In the genomic region with DNA sequence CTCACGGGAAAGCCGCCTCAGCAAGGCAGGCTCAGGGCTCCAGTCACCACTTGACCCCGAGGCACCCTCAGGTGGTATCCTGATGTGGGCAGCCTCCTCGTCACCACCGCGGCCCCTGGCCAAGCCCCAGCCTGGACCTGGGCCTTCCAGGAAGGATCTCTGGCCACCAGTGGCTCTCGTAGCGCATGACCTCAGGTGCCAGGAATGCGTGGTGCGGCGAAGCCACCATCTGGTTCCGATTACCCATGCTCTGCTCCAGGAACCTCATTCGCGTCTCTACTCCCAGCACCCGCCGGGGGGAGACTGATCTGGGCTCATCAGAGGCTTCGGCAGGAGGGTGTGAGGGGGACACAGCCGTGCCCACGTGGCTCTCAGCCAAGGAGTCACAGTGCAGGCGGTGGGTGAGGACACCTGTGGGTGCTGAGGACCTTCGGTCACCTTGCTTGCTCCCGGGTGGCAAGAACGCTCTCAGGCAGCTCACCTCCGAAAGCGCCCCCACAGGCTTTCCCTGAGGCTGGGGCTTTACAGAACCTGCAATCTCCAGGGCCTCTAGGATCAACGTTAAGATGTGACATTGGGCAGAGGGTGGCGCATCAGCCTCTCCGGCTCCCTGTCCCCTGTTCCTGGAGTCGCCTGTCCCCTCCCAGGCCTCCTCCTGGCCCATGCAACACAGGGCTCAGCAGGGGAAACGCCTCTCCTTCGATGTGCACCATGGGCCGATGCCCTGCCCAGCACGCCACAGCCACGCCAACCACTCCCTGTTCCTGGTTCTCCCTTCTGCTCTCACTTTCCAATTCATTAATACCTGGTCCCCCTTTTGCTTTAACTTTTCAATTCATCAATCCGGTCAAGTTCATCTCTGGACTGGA, we compare ENCODE assay signal across 12 cellular contexts. TPM values are rescaled to one million over a fixed set of nuclear protein-coding genes. Genes with fewer than 3 reads are reported as not detected.
DNase-seq lines count a peak whose midpoint lies in the region; ATAC-seq, FAIRE-seq and TF ChIP-seq lines count a peak whose summit lies in the region.
"Had no signal": no experiment of that assay in that cellular context is flagged by ENCODE, and none has a peak within 500 bp of the region (broad histone marks: within the 10 kb centered on the region; RNA-seq: fewer than 3 reads in every experiment).

No MANE protein-coding gene starts in this region.

- peaks cover 4% of the 10 kb centered on the region for H3K36me3 Mint-ChIP-seq in activated naive CD8-positive, alpha-beta T cell treated with anti-CD3 and anti-CD28 coated beads, Interleukin-2, amount 50 U/mL, for 24 hours (ENCODE audit: low read depth)

- CTCF ChIA-PET in HepG2 (lab: Yijun Ruan, JAX; ENCODE audit: low intra/inter-chr PET ratio, low total read pairs), result no interaction called here

- no peaks in the 10 kb centered on the region for H3K27me3 Mint-ChIP-seq in activated naive CD8-positive, alpha-beta T cell treated with anti-CD3 and anti-CD28 coated beads, Interleukin-2, amount 50 U/mL, for 24 hours
- H3K27me3 Mint-ChIP-seq: T-cell had no signal

- H3K9me3 Mint-ChIP-seq in activated naive CD8-positive, alpha-beta T cell treated with anti-CD3 and anti-CD28 coated beads, Interleukin-2, amount 50 U/mL, for 24 hours, result no peaks in the 10 kb centered on the region
- H3K9me3 Mint-ChIP-seq: neural crest cell, T-cell had no signal

- DNase-seq in right lobe of liver (peak in 2 of 3 donors; percentile 15 to 47), HepG2 (ENCODE audit: low spot score) (no peak), brain pericyte (ENCODE audit: low read depth, low spot score) (peak; percentile 64), kidney (peak; percentile 61), SKM-1 treated with dmso at 0.1 percent for 144 hours (lab: John Stamatoyannopoulos, UW; ENCODE audit: unreplicated experiment) (no peak), UCSD-AML1 (lab: John Stamatoyannopoulos, UW; ENCODE audit: unreplicated experiment) (no peak), Peyer's patch (no peak)
- no peak for DNase-seq in activated naive CD8-positive, alpha-beta T cell treated with anti-CD3 and anti-CD28 coated beads, Interleukin-2, amount 50 U/mL, for 24 hours
- DNase-seq: ACHN, anterior cingulate cortex, T-cell had no signal

- TF ChIP-seq CTCF in right lobe of liver (IDR thresholded peaks at IDR 0.05) (no peak), HepG2 (CRISPR knock-in tag; IDR thresholded peaks at IDR 0.05) (no peak), kidney (IDR thresholded peaks at IDR 0.05; ENCODE audit: borderline replicate concordance, extremely low read depth, insufficient read depth) (no peak), Peyer's patch (IDR thresholded peaks at IDR 0.05) (no peak)

- no peaks in the 10 kb centered on the region for H4K20me1 ChIP-seq in HepG2 (ENCODE audit: insufficient read depth, low read length)

- in situ Hi-C loops in HepG2 (cut with HindIII; ENCODE audit: extremely low pct_ligation_motif_present, low pct_unique_long_range_greater_than_20kb), result no loop called here

- H3K36me3 ChIP-seq in right lobe of liver, result no peaks in the 10 kb centered on the region
- H3K36me3 ChIP-seq in HepG2 (replicated peaks in 1 of 2; ENCODE audit: control insufficient read depth in 1 of 2, insufficient read depth in 2 of 2, low read length in 2 of 2), result no peaks in the 10 kb centered on the region
- no peaks in the 10 kb centered on the region for H3K36me3 ChIP-seq in kidney (ENCODE audit: control insufficient read depth in 1 of 2, insufficient read depth in 2 of 2, low read length in 2 of 2)
- no peaks in the 10 kb centered on the region for H3K36me3 ChIP-seq in Peyer's patch

- no peak for FAIRE-seq in HepG2 (lab: Jason Lieb, UNC)
- no peak for FAIRE-seq in kidney (lab: Jason Lieb, UNC)

- H3K4me1 Mint-ChIP-seq in activated naive CD8-positive, alpha-beta T cell treated with anti-CD3 and anti-CD28 coated beads, Interleukin-2, amount 50 U/mL, for 24 hours, result peaks cover 5% of the 10 kb centered on the region

- no peaks in the 10 kb centered on the region for H3K4me1 ChIP-seq in right lobe of liver
- H3K4me1 ChIP-seq in HepG2 (ENCODE audit: insufficient read depth, low read length), result no peaks in the 10 kb centered on the region
- H3K4me1 ChIP-seq in kidney (ENCODE audit: control insufficient read depth in 1 of 2, insufficient read depth in 1 of 2, low read depth in 1 of 2, low read length in 2 of 2), result no peaks in the 10 kb centered on the region
- no peaks in the 10 kb centered on the region for H3K4me1 ChIP-seq in Peyer's patch

- no peak for TF ChIP-seq RAD21 in HepG2 (CRISPR knock-in tag; IDR thresholded peaks at IDR 0.05)

- intact Hi-C loops in right lobe of liver (cut with DNase I), result no loop called here
- intact Hi-C loops in HepG2 (cut with micrococcal nuclease; ENCODE audit: unreplicated experiment), result loop anchor here (2.0 kb wide), 1 partner anchor 69 kb away; no protein-coding TSS in a partner anchor
- intact Hi-C loops in kidney (cut with DNase I), result no loop called here

- WGBS in right lobe of liver (ENCODE audit: insufficient coverage, low coverage, low lambda C conversion rate, missing lambda C conversion rate), result 100% methylated on average over 3 of the region's 35 CpGs
- 95% methylated on average over 16 of the region's 35 CpGs for WGBS in HepG2 (ENCODE audit: low lambda C conversion rate)

- no peaks in the 10 kb centered on the region for H3K27me3 ChIP-seq in right lobe of liver
- H3K27me3 ChIP-seq in HepG2 (ENCODE audit: control insufficient read depth in 1 of 2, insufficient read depth in 2 of 2, low read length in 2 of 2), result no peaks in the 10 kb centered on the region
- H3K27me3 ChIP-seq in Peyer's patch, result no peaks in the 10 kb centered on the region

- TF ChIP-seq EP300 in HepG2 (IDR thresholded peaks at IDR 0.05; ENCODE audit: low read depth in 2 of 2, low read length in 2 of 2), result no peak
- no peak for TF ChIP-seq EP300 in HepG2 (CRISPR knock-in tag; IDR thresholded peaks at IDR 0.05; ENCODE audit: borderline replicate concordance)

- no peak overlapping the region for H3K27ac ChIP-seq in right lobe of liver
- H3K27ac ChIP-seq in HepG2 (ENCODE audit: extremely low read length, insufficient read depth, low read length), result no peak overlapping the region
- H3K27ac ChIP-seq in kidney (ENCODE audit: low read depth in 2 of 2, low read length in 2 of 2), result no peak overlapping the region
- no peak overlapping the region for H3K27ac ChIP-seq in Peyer's patch

- ATAC-seq in right lobe of liver (no peak), HepG2 (no peak)
- no peak for ATAC-seq in activated naive CD8-positive, alpha-beta T cell treated with anti-CD3 and anti-CD28 coated beads, Interleukin-2, amount 50 U/mL, for 24 hours
- ATAC-seq: T-cell had no signal

- H3K9ac ChIP-seq in HepG2 (ENCODE audit: insufficient read depth, low read depth, low read length) (no peak overlapping the region), kidney (ENCODE audit: low read length in 2 of 2) (no peak overlapping the region)

- no peak overlapping the region for H3K4me3 Mint-ChIP-seq in activated naive CD8-positive, alpha-beta T cell treated with anti-CD3 and anti-CD28 coated beads, Interleukin-2, amount 50 U/mL, for 24 hours
- H3K4me3 Mint-ChIP-seq: neural crest cell, T-cell had no signal

- no peak overlapping the region for H2AFZ ChIP-seq in HepG2 (ENCODE audit: low read length)

- TF ChIP-seq POLR2A in right lobe of liver (IDR thresholded peaks at IDR 0.05) (no peak), HepG2 (IDR thresholded peaks at IDR 0.05; ENCODE audit: insufficient read depth in 1 of 2, low read depth in 2 of 2, low read length in 2 of 2) (no peak), Peyer's patch (IDR thresholded peaks at IDR 0.05) (no peak)

- no TSS peak for BruUV-seq in HepG2 (replicated peaks; lab: Mats Ljungman, UMichigan)

- H3K4me3 ChIP-seq in right lobe of liver (no peak overlapping the region), HepG2 (replicated peaks in 1 of 3; ENCODE audit: insufficient read depth in 1 of 3, low read depth in 2 of 3, low read length in 3 of 3) (no peak overlapping the region), kidney (ENCODE audit: low read length in 2 of 2) (no peak overlapping the region), Peyer's patch (no peak overlapping the region)

- POLR2A ChIA-PET in HepG2 (lab: Yijun Ruan, JAX), result no interaction called here

- H3K4me2 ChIP-seq in HepG2 (ENCODE audit: low read depth, low read length), result no peak overlapping the region

- no peaks in the 10 kb centered on the region for H3K79me2 ChIP-seq in HepG2 (ENCODE audit: insufficient read depth, low read length)

- H3K27ac Mint-ChIP-seq in activated naive CD8-positive, alpha-beta T cell treated with anti-CD3 and anti-CD28 coated beads, Interleukin-2, amount 50 U/mL, for 24 hours, result no peak overlapping the region
- H3K27ac Mint-ChIP-seq: T-cell had no signal

- H3K9me3 ChIP-seq in right lobe of liver (no peaks in the 10 kb centered on the region), HepG2 (ENCODE audit: low read length) (no peaks in the 10 kb centered on the region), kidney (ENCODE audit: control insufficient read depth in 1 of 2, low read length in 2 of 2) (no peaks in the 10 kb centered on the region), Peyer's patch (no peaks in the 10 kb centered on the region)

RNA-seq across cellular contexts. Expression of gene TBX1, which starts 39.0 kb away (rescaled TPM):
- total RNA-seq in right lobe of liver, result under 1 TPM in 4 of 6 experiments, not detected in 2; 0.24 to 0.37 (median 0.30) TPM
- total RNA-seq in HepG2 (2016; rRNA removed; fragmentation: Illumina TruSeq; extraction: Trizol), result not detected in 2 replicates
- total RNA-seq in HepG2 (2016; cell fraction: cytosol; rRNA removed; fragmentation: Illumina TruSeq; extraction: Trizol; ENCODE audit: low read depth), result not detected in 2 replicates
- not detected in 2 replicates for total RNA-seq in HepG2 (2016; cell fraction: insoluble cytoplasmic fraction; rRNA removed; fragmentation: Illumina TruSeq; extraction: Trizol)
- not detected in 2 replicates for total RNA-seq in HepG2 (2016; cell fraction: membrane; rRNA removed; fragmentation: Illumina TruSeq; extraction: Trizol)
- not detected in 2 replicates for total RNA-seq in HepG2 (2016; cell fraction: nucleus; rRNA removed; fragmentation: Illumina TruSeq; extraction: Trizol)
- not detected in 2 replicates for polyA plus RNA-seq in HepG2 (2011; rRNA removed)
- polyA plus RNA-seq in HepG2 (2011; cell fraction: cytosol; rRNA removed), result 0.03 TPM in 1 of 2 replicates, not detected in the other
- polyA plus RNA-seq in HepG2 (2011; cell fraction: nucleus; rRNA removed), result 0.23 TPM in 1 of 2 replicates, not detected in the other
- not detected in 2 replicates for polyA plus RNA-seq in HepG2 (2012)
- not detected in 2 replicates for polyA plus RNA-seq in HepG2 (2016; cell fraction: cytosol; fragmentation: Illumina TruSeq; extraction: Trizol; ENCODE audit: low read depth)
- not detected in 2 replicates for polyA plus RNA-seq in HepG2 (2016; cell fraction: insoluble cytoplasmic fraction; fragmentation: Illumina TruSeq; extraction: Trizol; ENCODE audit: low read depth)
- 0.08 TPM in 1 of 2 replicates, not detected in the other for polyA plus RNA-seq in HepG2 (2016; cell fraction: membrane; fragmentation: Illumina TruSeq; extraction: Trizol; ENCODE audit: low read depth)
- polyA plus RNA-seq in HepG2 (2016; cell fraction: nucleus; fragmentation: Illumina TruSeq; extraction: Trizol; ENCODE audit: insufficient read depth, low read depth), result not detected in 2 replicates
- polyA minus RNA-seq in HepG2 (2011; rRNA and poly(A)+ RNA removed; ENCODE audit: low replicate concordance), result not detected in 2 replicates
- not detected in 2 replicates for polyA minus RNA-seq in HepG2 (2011; cell fraction: cytosol; rRNA and poly(A)+ RNA removed)
- not detected in 2 replicates for polyA minus RNA-seq in HepG2 (2011; cell fraction: nucleus; rRNA and poly(A)+ RNA removed)
- 5.5 TPM for total RNA-seq in kidney
- 0.45 TPM for polyA plus RNA-seq in kidney (ENCODE audit: insufficient read depth, low read depth, low replicate concordance)
- total RNA-seq in Peyer's patch, result 1 to 10 TPM in 2 of 4 donors, under 1 TPM in 1, not detected in 1; 0.70 to 4.1 (median 1.1) TPM
- total RNA-seq: neural crest cell had no signal

RNA-seq across cellular contexts. Expression of gene GNB1L, which starts 55.1 kb away (rescaled TPM):
- 1 to 10 TPM; 1.4 to 3.2 (median 2.7) TPM for total RNA-seq in right lobe of liver
- total RNA-seq in HepG2 (2016; rRNA removed; fragmentation: Illumina TruSeq; extraction: Trizol), result 7.4 and 7.7 TPM in 2 replicates
- 2.1 and 3.2 TPM in 2 replicates for total RNA-seq in HepG2 (2016; cell fraction: cytosol; rRNA removed; fragmentation: Illumina TruSeq; extraction: Trizol; ENCODE audit: low read depth)
- 7.8 and 8.7 TPM in 2 replicates for total RNA-seq in HepG2 (2016; cell fraction: insoluble cytoplasmic fraction; rRNA removed; fragmentation: Illumina TruSeq; extraction: Trizol)
- total RNA-seq in HepG2 (2016; cell fraction: membrane; rRNA removed; fragmentation: Illumina TruSeq; extraction: Trizol), result 4.1 and 4.4 TPM in 2 replicates
- 4.8 and 5.3 TPM in 2 replicates for total RNA-seq in HepG2 (2016; cell fraction: nucleus; rRNA removed; fragmentation: Illumina TruSeq; extraction: Trizol)
- polyA plus RNA-seq in HepG2 (2011; rRNA removed), result 2.1 and 2.5 TPM in 2 replicates
- polyA plus RNA-seq in HepG2 (2011; cell fraction: cytosol; rRNA removed), result 1.7 and 3.9 TPM in 2 replicates
- 4.7 and 6.8 TPM in 2 replicates for polyA plus RNA-seq in HepG2 (2011; cell fraction: nucleus; rRNA removed)
- polyA plus RNA-seq in HepG2 (2012), result 2.4 and 4.1 TPM in 2 replicates
- 1.7 and 2.3 TPM in 2 replicates for polyA plus RNA-seq in HepG2 (2016; cell fraction: cytosol; fragmentation: Illumina TruSeq; extraction: Trizol; ENCODE audit: low read depth)
- 5.9 and 6.5 TPM in 2 replicates for polyA plus RNA-seq in HepG2 (2016; cell fraction: insoluble cytoplasmic fraction; fragmentation: Illumina TruSeq; extraction: Trizol; ENCODE audit: low read depth)
- polyA plus RNA-seq in HepG2 (2016; cell fraction: membrane; fragmentation: Illumina TruSeq; extraction: Trizol; ENCODE audit: low read depth), result 2.8 and 3.1 TPM in 2 replicates
- 4.2 and 7.0 TPM in 2 replicates for polyA plus RNA-seq in HepG2 (2016; cell fraction: nucleus; fragmentation: Illumina TruSeq; extraction: Trizol; ENCODE audit: insufficient read depth, low read depth)
- 2.4 and 4.9 TPM in 2 replicates for polyA minus RNA-seq in HepG2 (2011; rRNA and poly(A)+ RNA removed; ENCODE audit: low replicate concordance)
- 1.7 and 2.4 TPM in 2 replicates for polyA minus RNA-seq in HepG2 (2011; cell fraction: cytosol; rRNA and poly(A)+ RNA removed)
- polyA minus RNA-seq in HepG2 (2011; cell fraction: nucleus; rRNA and poly(A)+ RNA removed), result 0.75 and 1.8 TPM in 2 replicates
- 4.4 TPM for total RNA-seq in kidney
- 4.0 TPM for polyA plus RNA-seq in kidney (ENCODE audit: insufficient read depth, low read depth, low replicate concordance)
- total RNA-seq in Peyer's patch, result 1 to 10 TPM; 3.1 to 6.6 (median 4.9) TPM

RNA-seq across cellular contexts. Expression of gene RTL10, which starts 55.1 kb away (rescaled TPM):
- total RNA-seq in right lobe of liver (1 to 10 TPM; 6.4 to 9.1 (median 6.6) TPM), HepG2 (2016; rRNA removed; fragmentation: Illumina TruSeq; extraction: Trizol) (14.1 and 17.6 TPM in 2 replicates), kidney (16.7 TPM), Peyer's patch (10 to 100 TPM in 3 of 4 donors, 1 to 10 TPM in 1; 2.5 to 26.1 (median 22.8) TPM)
- total RNA-seq in HepG2 (2016; cell fraction: cytosol; rRNA removed; fragmentation: Illumina TruSeq; extraction: Trizol; ENCODE audit: low read depth), result 2.4 and 2.6 TPM in 2 replicates
- 10.3 and 13.8 TPM in 2 replicates for total RNA-seq in HepG2 (2016; cell fraction: insoluble cytoplasmic fraction; rRNA removed; fragmentation: Illumina TruSeq; extraction: Trizol)
- 6.4 and 6.7 TPM in 2 replicates for total RNA-seq in HepG2 (2016; cell fraction: membrane; rRNA removed; fragmentation: Illumina TruSeq; extraction: Trizol)
- total RNA-seq in HepG2 (2016; cell fraction: nucleus; rRNA removed; fragmentation: Illumina TruSeq; extraction: Trizol), result 15.1 and 15.3 TPM in 2 replicates
- polyA plus RNA-seq in HepG2 (2011; rRNA removed) (15.8 and 18.2 TPM in 2 replicates), kidney (ENCODE audit: insufficient read depth, low read depth, low replicate concordance) (8.8 TPM)
- 8.3 and 9.5 TPM in 2 replicates for polyA plus RNA-seq in HepG2 (2011; cell fraction: cytosol; rRNA removed)
- polyA plus RNA-seq in HepG2 (2011; cell fraction: nucleus; rRNA removed), result 47.3 and 53.1 TPM in 2 replicates
- 11.3 and 11.9 TPM in 2 replicates for polyA plus RNA-seq in HepG2 (2012)
- 1.3 and 1.5 TPM in 2 replicates for polyA plus RNA-seq in HepG2 (2016; cell fraction: cytosol; fragmentation: Illumina TruSeq; extraction: Trizol; ENCODE audit: low read depth)
- 8.2 and 12.3 TPM in 2 replicates for polyA plus RNA-seq in HepG2 (2016; cell fraction: insoluble cytoplasmic fraction; fragmentation: Illumina TruSeq; extraction: Trizol; ENCODE audit: low read depth)
- polyA plus RNA-seq in HepG2 (2016; cell fraction: membrane; fragmentation: Illumina TruSeq; extraction: Trizol; ENCODE audit: low read depth), result 2.5 and 3.1 TPM in 2 replicates
- 23.5 and 25.4 TPM in 2 replicates for polyA plus RNA-seq in HepG2 (2016; cell fraction: nucleus; fragmentation: Illumina TruSeq; extraction: Trizol; ENCODE audit: insufficient read depth, low read depth)
- polyA minus RNA-seq in HepG2 (2011; rRNA and poly(A)+ RNA removed; ENCODE audit: low replicate concordance), result 46.0 and 112 TPM in 2 replicates
- 8.4 and 10.0 TPM in 2 replicates for polyA minus RNA-seq in HepG2 (2011; cell fraction: cytosol; rRNA and poly(A)+ RNA removed)
- 21.9 and 23.7 TPM in 2 replicates for polyA minus RNA-seq in HepG2 (2011; cell fraction: nucleus; rRNA and poly(A)+ RNA removed)

Comparison
In these comparisons a context has a peak if more than half of its experiments do, and no peak if none do; other contexts are left out.
1. DNase-seq: peak in right lobe of liver (2 of 3), brain pericyte (single experiment) and kidney (single experiment); none in HepG2 (single experiment), SKM-1 treated with dmso at 0.1 percent for 144 hours (single experiment), UCSD-AML1 (single experiment), activated naive CD8-positive, alpha-beta T cell treated with anti-CD3 and anti-CD28 coated beads, Interleukin-2, amount 50 U/mL, for 24 hours (single experiment) and Peyer's patch (0 of 3).